23 cellular contexts compared by ENCODE assay signal in genomic region chr3:11907667-11908660, GRCh38.
A peak's percentile ranks its signal among the peaks of the same experiment; 100 is the strongest.
DNase-seq lines count a peak whose midpoint lies in the region; ATAC-seq and TF ChIP-seq lines count a peak whose summit lies in the region.
"Had no signal": no experiment of that assay in that cellular context is flagged by ENCODE, and none has a peak within 500 bp of the region (broad histone marks: within the 10 kb centered on the region; RNA-seq: fewer than 3 reads in every experiment).

No MANE protein-coding gene starts in this region.

- peaks cover 13% of the 10 kb centered on the region for H3K4me1 ChIP-seq in CD4-positive, CD25-positive, alpha-beta regulatory T cell (ENCODE audit: control insufficient read depth, insufficient read depth, low read length, poor library complexity, severe bottlenecking)
- H3K4me1 ChIP-seq in parathyroid adenoma: peaks cover 61% of the 10 kb centered on the region
- H3K4me1 ChIP-seq: BE2C, heart left ventricle, sigmoid colon, suprapubic skin had no signal

- H3K4me3 Mint-ChIP-seq in CD4-positive, CD25-positive, alpha-beta regulatory T cell: peak overlapping the region in 1 of 4 donors; percentile 49
- H3K4me3 Mint-ChIP-seq: activated naive CD4-positive, alpha-beta T cell treated with anti-CD3 and anti-CD28 coated beads, Interleukin-2, amount 10 ng/mL, durations not matched to agents 7 days and 5 days; WTC11 had no signal

- peak overlapping the region; percentile 58 for H3K4me2 ChIP-seq in parathyroid adenoma (ENCODE audit: low read length)

- H3K27me3 ChIP-seq in CD4-positive, CD25-positive, alpha-beta regulatory T cell (ENCODE audit: control insufficient read depth, insufficient read depth, low read length): no peaks in the 10 kb centered on the region
- H3K27me3 ChIP-seq in parathyroid adenoma (ENCODE audit: control insufficient read depth, insufficient read depth, low read length): no peaks in the 10 kb centered on the region
- H3K27me3 ChIP-seq: BE2C, suprapubic skin had no signal

- no peaks in the 10 kb centered on the region for H3K9me3 Mint-ChIP-seq in CD4-positive, CD25-positive, alpha-beta regulatory T cell
- H3K9me3 Mint-ChIP-seq: activated naive CD4-positive, alpha-beta T cell treated with anti-CD3 and anti-CD28 coated beads, Interleukin-2, amount 10 ng/mL, durations not matched to agents 7 days and 5 days; WTC11 had no signal

- H3K9me3 ChIP-seq in CD4-positive, CD25-positive, alpha-beta regulatory T cell (ENCODE audit: control insufficient read depth in 2 of 2, low read length in 2 of 2): no peaks in the 10 kb centered on the region
- H3K9me3 ChIP-seq in parathyroid adenoma (ENCODE audit: control insufficient read depth, low read length): no peaks in the 10 kb centered on the region
- H3K9me3 ChIP-seq: BE2C, heart left ventricle, sigmoid colon, suprapubic skin had no signal

- H3K36me3 Mint-ChIP-seq in CD4-positive, CD25-positive, alpha-beta regulatory T cell: no peaks in the 10 kb centered on the region
- H3K36me3 Mint-ChIP-seq: activated naive CD4-positive, alpha-beta T cell treated with anti-CD3 and anti-CD28 coated beads, Interleukin-2, amount 10 ng/mL, durations not matched to agents 7 days and 5 days; WTC11 had no signal

- H3K4me1 Mint-ChIP-seq in CD4-positive, CD25-positive, alpha-beta regulatory T cell: peaks cover 0 to 24% (median 4%) of the 10 kb centered on the region in 4 donors
- H3K4me1 Mint-ChIP-seq: WTC11 had no signal

- TF ChIP-seq CTCF in fibroblast of mammary gland (conservative IDR thresholded peaks at IDR 0.05; ENCODE audit: control insufficient read depth, insufficient read depth, low read depth, low read length): no peak
- no peak for TF ChIP-seq CTCF in parathyroid adenoma (IDR thresholded peaks at IDR 0.05)

- no peak for DNase-seq in CD4-positive, CD25-positive, alpha-beta regulatory T cell
- DNase-seq in M059J (ENCODE audit: low read depth) (peak; percentile 5), fibroblast of mammary gland (ENCODE audit: low read depth) (peak; percentile 4), NCI-H128 (lab: John Stamatoyannopoulos, UW; ENCODE audit: unreplicated experiment) (no peak)
- DNase-seq in activated CD4-positive, CD25-positive, alpha-beta regulatory T cell (lab: John Stamatoyannopoulos, UW): no peak
- DNase-seq: activated naive CD4-positive, alpha-beta T cell treated with anti-CD3 and anti-CD28 coated beads, Interleukin-2, amount 10 ng/mL, durations not matched to agents 7 days and 5 days; BE2C; DMS153; erythroblast; heart left ventricle; KG1; mesendoderm; NCI-H1105 treated with DMSO at 0.1 percent for 48 hours; NCI-H2227 treated with DMSO at 0.1 percent for 48 hours; sigmoid colon; stimulated activated CD4-positive, alpha-beta T cell treated with anti-CD3 and anti-CD28 coated beads, Interleukin-2, amount 100 ng/mL, for 24 hours; T-helper 1 cell had no signal

- peak overlapping the region; percentile 33 for H3K27ac ChIP-seq in CD4-positive, CD25-positive, alpha-beta regulatory T cell (ENCODE audit: insufficient read depth, low read length, poor library complexity, severe bottlenecking)
- peak overlapping the region; percentile 93 for H3K27ac ChIP-seq in parathyroid adenoma
- H3K27ac ChIP-seq: heart left ventricle, HL-60, RWPE1, sigmoid colon, suprapubic skin had no signal

- H3K36me3 ChIP-seq in CD4-positive, CD25-positive, alpha-beta regulatory T cell (ENCODE audit: control insufficient read depth, insufficient read depth, low read length): no peaks in the 10 kb centered on the region
- no peaks in the 10 kb centered on the region for H3K36me3 ChIP-seq in parathyroid adenoma (ENCODE audit: control insufficient read depth, insufficient read depth, low read length)
- H3K36me3 ChIP-seq: BE2C, heart left ventricle, sigmoid colon, suprapubic skin had no signal

- H3K9ac ChIP-seq in parathyroid adenoma: no peak overlapping the region

- peak overlapping the region; percentile 36 to 78 (median 44) for H3K27ac Mint-ChIP-seq in CD4-positive, CD25-positive, alpha-beta regulatory T cell
- H3K27ac Mint-ChIP-seq: activated naive CD4-positive, alpha-beta T cell treated with anti-CD3 and anti-CD28 coated beads, Interleukin-2, amount 10 ng/mL, durations not matched to agents 7 days and 5 days; WTC11 had no signal

- no peaks in the 10 kb centered on the region for H3K27me3 Mint-ChIP-seq in CD4-positive, CD25-positive, alpha-beta regulatory T cell
- H3K27me3 Mint-ChIP-seq: activated naive CD4-positive, alpha-beta T cell treated with anti-CD3 and anti-CD28 coated beads, Interleukin-2, amount 10 ng/mL, durations not matched to agents 7 days and 5 days had no signal

- H2AFZ ChIP-seq in parathyroid adenoma: peak overlapping the region; percentile 71

- no peak overlapping the region for H3K4me3 ChIP-seq in CD4-positive, CD25-positive, alpha-beta regulatory T cell (ENCODE audit: low read depth, low read length)
- H3K4me3 ChIP-seq in fibroblast of mammary gland (ENCODE audit: control insufficient read depth, low read depth, low read length) (no peak overlapping the region), parathyroid adenoma (ENCODE audit: low read depth, low read length) (peak overlapping the region; percentile 13)
- H3K4me3 ChIP-seq: heart left ventricle, sigmoid colon, suprapubic skin had no signal

- no peak for ATAC-seq in CD4-positive, CD25-positive, alpha-beta regulatory T cell (ENCODE audit: low read depth in 2 of 2)
- ATAC-seq in HG03460 (IDR thresholded peaks at IDR 0.05; ENCODE audit: unreplicated experiment): no peak
- ATAC-seq: heart left ventricle, WTC11 had no signal

- no peaks in the 10 kb centered on the region for H3K79me2 ChIP-seq in parathyroid adenoma

Comparison
In these comparisons a context has a peak if more than half of its experiments do, and no peak if none do; other contexts are left out.
1. DNase-seq: peak in M059J (single experiment) and fibroblast of mammary gland (single experiment); none in CD4-positive, CD25-positive, alpha-beta regulatory T cell (0 of 3), activated CD4-positive, CD25-positive, alpha-beta regulatory T cell (0 of 4) and NCI-H128 (single experiment).